ENCODE assay signal across 30 cellular contexts in genomic region chr2:269356-270030, GRCh38. TPM values are rescaled to one million over a fixed set of nuclear protein-coding genes. Genes with fewer than 3 reads are reported as not detected.
DNase-seq lines count a peak whose midpoint lies in the region; ATAC-seq and TF ChIP-seq lines count a peak whose summit lies in the region.
"Had no signal": no experiment of that assay in that cellular context is flagged by ENCODE, and none has a peak within 500 bp of the region (broad histone marks: within the 10 kb centered on the region; RNA-seq: fewer than 3 reads in every experiment).

No MANE protein-coding gene starts in this region.

- H3K4me2 ChIP-seq in SU-DHL-6 (ENCODE audit: low read depth, low read length, poor library complexity, severe bottlenecking), result peak overlapping the region; percentile 99
- H3K4me2 ChIP-seq: A549, KMS-11 had no signal

- intact Hi-C loops in Caco-2 (cut with micrococcal nuclease; ENCODE audit: unreplicated experiment), result no loop called here

- peaks cover 96% of the 10 kb centered on the region for H3K79me2 ChIP-seq in SU-DHL-6 (ENCODE audit: insufficient read depth, low read length)

- H4K20me1 ChIP-seq in SU-DHL-6 (ENCODE audit: low read depth, low read length), result peaks cover 46% of the 10 kb centered on the region

- H3K4me1 ChIP-seq in endodermal cell (ENCODE audit: control insufficient read depth, insufficient read depth, low read length) (no peaks in the 10 kb centered on the region), Caco-2 (peaks cover 11% of the 10 kb centered on the region)

- no peak overlapping the region for H2AFZ ChIP-seq in SU-DHL-6 (ENCODE audit: low read depth, low read length, severe bottlenecking)
- H2AFZ ChIP-seq: parathyroid adenoma had no signal

- no peaks in the 10 kb centered on the region for H3K27me3 ChIP-seq in SU-DHL-6 (ENCODE audit: low read length)
- H3K27me3 ChIP-seq in endodermal cell (ENCODE audit: control insufficient read depth, insufficient read depth, low read length, poor library complexity, severe bottlenecking), result no peaks in the 10 kb centered on the region
- no peaks in the 10 kb centered on the region for H3K27me3 ChIP-seq in Caco-2 (replicated peaks; ENCODE audit: control insufficient read depth, insufficient read depth, low read length)
- H3K27me3 ChIP-seq: esophagus muscularis mucosa had no signal

- DNase-seq in activated T-cell treated with anti-CD3 and anti-CD28 coated beads, Interleukin-2, amount 50 U/mL, for 72 hours, result no peak
- no peak for DNase-seq in activated T-cell treated with anti-CD3 and anti-CD28 coated beads, Interleukin-2, amount 50 U/mL, for 4 hours
- DNase-seq in Kasumi-1 (lab: John Stamatoyannopoulos, UW) (peak; percentile 66 to 74), endodermal cell (no peak), NCI-H524 treated with DMSO at 0.1 percent for 48 hours (lab: John Stamatoyannopoulos, UW) (no peak), Caco-2 (no peak), DMS153 (lab: John Stamatoyannopoulos, UW) (no peak)
- DNase-seq: activated CD4-positive, alpha-beta T cell treated with anti-CD3 and anti-CD28 coated beads for 36 hours; activated gamma-delta T cell treated with Interleukin-2 at 50 U/mL for 16 hours; activated T-cell treated with anti-CD3 and anti-CD28 coated beads, Interleukin-2, amount 50 U/mL, for 1 hour; CD8-positive, alpha-beta memory T cell; DMS 273 treated with DMSO at 0.1 percent for 48 hours; foreskin fibroblast; mesendoderm; NCI-H1048; NCI-H446; PC-3; stimulated activated CD4-positive, alpha-beta T cell treated with anti-CD3 and anti-CD28 coated beads, Interleukin-1b, Interleukin-23, amount 100 ng/mL, for 48 hours; T-helper 2 cell had no signal

- H3K9me3 ChIP-seq in SU-DHL-6 (ENCODE audit: insufficient read depth, low read length) (no peaks in the 10 kb centered on the region), endodermal cell (ENCODE audit: control insufficient read depth, low read length) (no peaks in the 10 kb centered on the region), Caco-2 (no peaks in the 10 kb centered on the region)
- H3K9me3 ChIP-seq: A549, esophagus muscularis mucosa had no signal

- no peak overlapping the region for H3K27ac ChIP-seq in SU-DHL-6 (ENCODE audit: low read depth, low read length)
- no peak overlapping the region for H3K27ac ChIP-seq in endodermal cell (ENCODE audit: low read depth, low read length)
- H3K27ac ChIP-seq: A549, esophagus muscularis mucosa, KMS-11, parathyroid adenoma, VCaP had no signal

- WGBS in endodermal cell (ENCODE audit: insufficient coverage in 1 of 2, insufficient read length in 1 of 2), 2 experiments, result 83 to 95% methylated on average over 1 to 4 of the region's 4 CpGs

- TF ChIP-seq CTCF in SU-DHL-6 (IDR thresholded peaks at IDR 0.05; ENCODE audit: insufficient read depth, low read length, poor library complexity, severe bottlenecking), result no peak
- TF ChIP-seq CTCF in endodermal cell (conservative IDR thresholded peaks at IDR 0.05), result no peak
- TF ChIP-seq CTCF in Caco-2 (IDR thresholded peaks at IDR 0.05; ENCODE audit: insufficient read depth in 1 of 2, low read depth in 1 of 2, low read length in 1 of 2, severe bottlenecking in 1 of 2, unreplicated experiment in 1 of 2), result no peak

- H3K9me2 ChIP-seq in SU-DHL-6 (replicated peaks; ENCODE audit: insufficient read depth, low read length), result no peaks in the 10 kb centered on the region

- POLR2A ChIA-PET in Caco-2 (lab: Charles Lee), result no interaction called here

- BruUV-seq in Caco-2 (replicated peaks; lab: Mats Ljungman, UMichigan), result no TSS peak

- H3F3A ChIP-seq in SU-DHL-6 (ENCODE audit: insufficient read depth), result no peaks in the 10 kb centered on the region

- CTCF ChIA-PET in Caco-2 (lab: Charles Lee), result interaction anchor here (0.6 kb wide), 1 partner anchor 18 kb away, joined by 3 read pairs; no protein-coding TSS in a partner anchor

- H3K36me3 ChIP-seq in SU-DHL-6 (ENCODE audit: low read length), result peaks cover 15% of the 10 kb centered on the region; the same call in 1 of the 2 replicates
- peaks cover 27% of the 10 kb centered on the region for H3K36me3 ChIP-seq in endodermal cell (ENCODE audit: control insufficient read depth, insufficient read depth, low read length)
- H3K36me3 ChIP-seq in Caco-2 (ENCODE audit: control insufficient read depth, insufficient read depth, low read length), result no peaks in the 10 kb centered on the region

- H3K9me3 Mint-ChIP-seq in activated T-cell treated with anti-CD3 and anti-CD28 coated beads, Interleukin-2, amount 50 U/mL, for 72 hours, result no peaks in the 10 kb centered on the region
- H3K9me3 Mint-ChIP-seq in activated T-cell treated with anti-CD3 and anti-CD28 coated beads, Interleukin-2, amount 50 U/mL, for 4 hours, result no peaks in the 10 kb centered on the region
- no peaks in the 10 kb centered on the region for H3K9me3 Mint-ChIP-seq in endodermal cell
- H3K9me3 Mint-ChIP-seq in Caco-2 (ENCODE audit: unreplicated experiment), result no peaks in the 10 kb centered on the region
- H3K9me3 Mint-ChIP-seq: CD8-positive, alpha-beta memory T cell; dendritic cell treated with granulocyte-macrophage colony-stimulating factor and Interleukin-4, amounts not matched to agents 40 ng/mL and 50 ng/mL, for 4 days; stimulated activated naive CD8-positive, alpha-beta T cell treated with anti-CD3 and anti-CD28 coated beads, Interleukin-15, Interleukin-2, amounts not matched to agents 100 ng/mL and 50 ng/mL, for 24 hours had no signal

- H3K9ac ChIP-seq in SU-DHL-6 (ENCODE audit: low read length) (no peak overlapping the region), endodermal cell (ENCODE audit: extremely low read depth, low read length, poor library complexity, severe bottlenecking) (no peak overlapping the region)
- H3K9ac ChIP-seq: KMS-11, parathyroid adenoma had no signal

- H3K4me1 Mint-ChIP-seq in activated T-cell treated with anti-CD3 and anti-CD28 coated beads, Interleukin-2, amount 50 U/mL, for 72 hours (ENCODE audit: low read depth), result peaks cover 58% of the 10 kb centered on the region
- H3K4me1 Mint-ChIP-seq in activated T-cell treated with anti-CD3 and anti-CD28 coated beads, Interleukin-2, amount 50 U/mL, for 4 hours (ENCODE audit: low read depth), result peaks cover 55% of the 10 kb centered on the region
- peaks cover 11% of the 10 kb centered on the region for H3K4me1 Mint-ChIP-seq in endodermal cell
- peaks cover 16% of the 10 kb centered on the region for H3K4me1 Mint-ChIP-seq in Caco-2 (ENCODE audit: low read depth, unreplicated experiment)

- H3K27me3 Mint-ChIP-seq in activated T-cell treated with anti-CD3 and anti-CD28 coated beads, Interleukin-2, amount 50 U/mL, for 72 hours (ENCODE audit: low read depth), result no peaks in the 10 kb centered on the region
- no peaks in the 10 kb centered on the region for H3K27me3 Mint-ChIP-seq in activated T-cell treated with anti-CD3 and anti-CD28 coated beads, Interleukin-2, amount 50 U/mL, for 4 hours (ENCODE audit: low read depth)
- no peaks in the 10 kb centered on the region for H3K27me3 Mint-ChIP-seq in endodermal cell (ENCODE audit: insufficient read depth)
- no peaks in the 10 kb centered on the region for H3K27me3 Mint-ChIP-seq in Caco-2 (ENCODE audit: insufficient read depth, unreplicated experiment)
- H3K27me3 Mint-ChIP-seq: activated CD4-positive, alpha-beta T cell treated with anti-CD3 and anti-CD28 coated beads for 36 hours; CD8-positive, alpha-beta memory T cell; dendritic cell treated with granulocyte-macrophage colony-stimulating factor and Interleukin-4, amounts not matched to agents 40 ng/mL and 50 ng/mL, for 4 days; stimulated activated naive CD8-positive, alpha-beta T cell treated with anti-CD3 and anti-CD28 coated beads, Interleukin-15, Interleukin-2, amounts not matched to agents 100 ng/mL and 50 ng/mL, for 24 hours had no signal

- peak overlapping the region; percentile 89 for H3K27ac Mint-ChIP-seq in activated T-cell treated with anti-CD3 and anti-CD28 coated beads, Interleukin-2, amount 50 U/mL, for 72 hours
- peak overlapping the region; percentile 3 for H3K27ac Mint-ChIP-seq in endodermal cell
- no peak overlapping the region for H3K27ac Mint-ChIP-seq in Caco-2 (ENCODE audit: unreplicated experiment)
- H3K27ac Mint-ChIP-seq: activated CD4-positive, alpha-beta T cell treated with anti-CD3 and anti-CD28 coated beads for 36 hours; dendritic cell treated with granulocyte-macrophage colony-stimulating factor and Interleukin-4, amounts not matched to agents 40 ng/mL and 50 ng/mL, for 4 days; stimulated activated naive CD8-positive, alpha-beta T cell treated with anti-CD3 and anti-CD28 coated beads, Interleukin-15, Interleukin-2, amounts not matched to agents 100 ng/mL and 50 ng/mL, for 24 hours had no signal

- H3K4me3 Mint-ChIP-seq in activated T-cell treated with anti-CD3 and anti-CD28 coated beads, Interleukin-2, amount 50 U/mL, for 72 hours, result no peak overlapping the region
- no peak overlapping the region for H3K4me3 Mint-ChIP-seq in activated T-cell treated with anti-CD3 and anti-CD28 coated beads, Interleukin-2, amount 50 U/mL, for 4 hours
- H3K4me3 Mint-ChIP-seq in endodermal cell (no peak overlapping the region), Caco-2 (ENCODE audit: unreplicated experiment) (no peak overlapping the region)
- H3K4me3 Mint-ChIP-seq: activated CD4-positive, alpha-beta T cell treated with anti-CD3 and anti-CD28 coated beads for 36 hours; dendritic cell treated with granulocyte-macrophage colony-stimulating factor and Interleukin-4, amounts not matched to agents 40 ng/mL and 50 ng/mL, for 4 days; stimulated activated naive CD8-positive, alpha-beta T cell treated with anti-CD3 and anti-CD28 coated beads, Interleukin-15, Interleukin-2, amounts not matched to agents 100 ng/mL and 50 ng/mL, for 24 hours had no signal

- ATAC-seq in activated T-cell treated with anti-CD3 and anti-CD28 coated beads, Interleukin-2, amount 50 U/mL, for 72 hours (replicated peaks in 1 of 2), result no peak
- no peak for ATAC-seq in activated T-cell treated with anti-CD3 and anti-CD28 coated beads, Interleukin-2, amount 50 U/mL, for 4 hours
- ATAC-seq: A549; activated CD4-positive, alpha-beta T cell treated with anti-CD3 and anti-CD28 coated beads for 36 hours; left lobe of liver; PC-3; SK-N-SH treated with all-trans-retinoic acid at 6 μM for 48 hours had no signal

- H3K36me3 Mint-ChIP-seq in activated T-cell treated with anti-CD3 and anti-CD28 coated beads, Interleukin-2, amount 50 U/mL, for 72 hours (ENCODE audit: insufficient read depth in 2 of 2), result peaks cover 6 to 16% of the 10 kb centered on the region in 2 donors
- peaks cover 27% of the 10 kb centered on the region for H3K36me3 Mint-ChIP-seq in activated T-cell treated with anti-CD3 and anti-CD28 coated beads, Interleukin-2, amount 50 U/mL, for 4 hours (ENCODE audit: insufficient read depth)
- peaks cover 17% of the 10 kb centered on the region for H3K36me3 Mint-ChIP-seq in endodermal cell (ENCODE audit: low read depth)
- H3K36me3 Mint-ChIP-seq in Caco-2 (ENCODE audit: insufficient read depth, unreplicated experiment), result peaks cover 29% of the 10 kb centered on the region

- H3K4me3 ChIP-seq in SU-DHL-6 (ENCODE audit: insufficient read depth, low read length, poor library complexity, severe bottlenecking), result no peak overlapping the region
- H3K4me3 ChIP-seq in endodermal cell (ENCODE audit: low read length), result no peak overlapping the region
- no peak overlapping the region for H3K4me3 ChIP-seq in Caco-2 (ENCODE audit: low read depth, low read length)
- H3K4me3 ChIP-seq: A549, esophagus muscularis mucosa had no signal

RNA-seq across cellular contexts. Expression of gene ACP1, which starts 4.7 kb away (rescaled TPM):
- total RNA-seq in activated T-cell treated with anti-CD3 and anti-CD28 coated beads, Interleukin-2, amount 50 U/mL, for 72 hours, result 100 to 1,000 TPM; 141 to 163 TPM
- total RNA-seq in activated T-cell treated with anti-CD3 and anti-CD28 coated beads, Interleukin-2, amount 50 U/mL, for 4 hours, result 100 to 1,000 TPM; 132 to 178 (median 168) TPM
- total RNA-seq in endodermal cell (100 to 1,000 TPM; 111 to 144 TPM), Caco-2 (2022) (166 and 193 TPM in 2 replicates)
- polyA plus RNA-seq in endodermal cell (2013, experiment 1 of 2), result 171 TPM
- 164 TPM for polyA plus RNA-seq in endodermal cell (2013, experiment 2 of 2)

RNA-seq across cellular contexts. Expression of gene SH3YL1, which starts 5.7 kb away (rescaled TPM):
- total RNA-seq in activated T-cell treated with anti-CD3 and anti-CD28 coated beads, Interleukin-2, amount 50 U/mL, for 72 hours, result 10 to 100 TPM; 31.6 to 37.8 TPM
- 10 to 100 TPM; 12.9 to 14.7 (median 13.9) TPM for total RNA-seq in activated T-cell treated with anti-CD3 and anti-CD28 coated beads, Interleukin-2, amount 50 U/mL, for 4 hours
- total RNA-seq in endodermal cell, result 10 to 100 TPM; 33.6 to 39.0 TPM
- 39.0 TPM for polyA plus RNA-seq in endodermal cell (2013, experiment 1 of 2)
- 30.5 TPM for polyA plus RNA-seq in endodermal cell (2013, experiment 2 of 2)
- 76.0 and 77.3 TPM in 2 replicates for total RNA-seq in Caco-2 (2022)

RNA-seq across cellular contexts. Expression of gene ALKAL2, which starts 18.4 kb away (rescaled TPM):
- under 1 TPM; 0.36 to 0.60 TPM for total RNA-seq in activated T-cell treated with anti-CD3 and anti-CD28 coated beads, Interleukin-2, amount 50 U/mL, for 72 hours
- total RNA-seq in activated T-cell treated with anti-CD3 and anti-CD28 coated beads, Interleukin-2, amount 50 U/mL, for 4 hours, result not detected
- total RNA-seq in endodermal cell, result under 1 TPM; 0.44 to 0.53 TPM
- 4.5 TPM for polyA plus RNA-seq in endodermal cell (2013, experiment 1 of 2)
- polyA plus RNA-seq in endodermal cell (2013, experiment 2 of 2), result 5.1 TPM
- total RNA-seq in Caco-2 (2022), result not detected in 2 replicates
- total RNA-seq: activated CD4-positive, alpha-beta T cell treated with anti-CD3 and anti-CD28 coated beads for 36 hours; activated CD8-positive, alpha-beta memory T cell treated with anti-CD3 and anti-CD28 coated beads for 36 hours; CD8-positive, alpha-beta memory T cell; PC-3 had no signal
- polyA plus RNA-seq: A549; CD8-positive, alpha-beta memory T cell had no signal

Comparison
In these comparisons a context has a peak if more than half of its experiments do, and no peak if none do; other contexts are left out.
1. DNase-seq: peak in Kasumi-1 (2 of 2); none in activated T-cell treated with anti-CD3 and anti-CD28 coated beads, Interleukin-2, amount 50 U/mL, for 72 hours (0 of 2), activated T-cell treated with anti-CD3 and anti-CD28 coated beads, Interleukin-2, amount 50 U/mL, for 4 hours (single experiment), endodermal cell (single experiment), NCI-H524 treated with DMSO at 0.1 percent for 48 hours (single experiment), Caco-2 (0 of 2) and DMS153 (single experiment).